Comparison of ENCODE assay signal across 11 cellular contexts in genomic region chr1:33161061-33161681, GRCh38. TPM values are rescaled to one million over a fixed set of nuclear protein-coding genes. Genes with fewer than 3 reads are reported as not detected.
DNase-seq lines count a peak whose midpoint lies in the region; ATAC-seq and TF ChIP-seq lines count a peak whose summit lies in the region.
"Had no signal": no experiment of that assay in that cellular context is flagged by ENCODE, and none has a peak within 500 bp of the region (broad histone marks: within the 10 kb centered on the region; RNA-seq: fewer than 3 reads in every experiment).

No MANE protein-coding gene starts in this region.

- ATAC-seq in upper lobe of right lung (peak; percentile 24), HG02571 (IDR thresholded peaks at IDR 0.05; ENCODE audit: unreplicated experiment) (no peak), GM18502 (IDR thresholded peaks at IDR 0.05; ENCODE audit: poor library complexity, unreplicated experiment) (no peak)
- ATAC-seq: A549 had no signal

- DNase-seq in NCI-H748 (lab: John Stamatoyannopoulos, UW; ENCODE audit: unreplicated experiment) (peak; percentile 65), NCI-H748 treated with DMSO at 0.1 percent for 48 hours (lab: John Stamatoyannopoulos, UW) (no peak), cerebellar cortex (ENCODE audit: low spot score) (peak; percentile 52), left kidney (ENCODE audit: low read depth, low spot score) (peak; percentile 87), upper lobe of right lung (no peak), AML-193 (lab: John Stamatoyannopoulos, UW) (no peak)
- DNase-seq: islet precursor cell had no signal

- no peak overlapping the region for H3K4me3 ChIP-seq in upper lobe of right lung
- H3K4me3 ChIP-seq: A549, coronary artery had no signal

- intact Hi-C loops in upper lobe of right lung (cut with DNase I): no loop called here

- H3K4me1 ChIP-seq in upper lobe of right lung: no peaks in the 10 kb centered on the region
- H3K4me1 ChIP-seq: A549 had no signal

- H3K27me3 ChIP-seq in upper lobe of right lung: no peaks in the 10 kb centered on the region

- H3K27ac ChIP-seq in upper lobe of right lung: no peak overlapping the region
- H3K27ac ChIP-seq: A549, coronary artery had no signal

- peaks cover 17% of the 10 kb centered on the region for H3K36me3 ChIP-seq in upper lobe of right lung

- no peak for TF ChIP-seq CTCF in upper lobe of right lung (IDR thresholded peaks at IDR 0.05)

- no peaks in the 10 kb centered on the region for H3K9me3 ChIP-seq in upper lobe of right lung
- H3K9me3 ChIP-seq: A549 had no signal

RNA-seq across cellular contexts. Expression of gene TRIM62, which starts 20.7 kb away (rescaled TPM):
- 4.5 TPM for total RNA-seq in upper lobe of right lung

Comparison
In these comparisons a context has a peak if more than half of its experiments do, and no peak if none do; other contexts are left out.
1. DNase-seq: peak in NCI-H748 (single experiment), cerebellar cortex (single experiment) and left kidney (single experiment); none in NCI-H748 treated with DMSO at 0.1 percent for 48 hours (single experiment), upper lobe of right lung (single experiment) and AML-193 (0 of 2).